19 cellular contexts compared by ENCODE assay signal in genomic region chr12:82299617-82300016, GRCh38. TPM values are rescaled to one million over a fixed set of nuclear protein-coding genes. Genes with fewer than 3 reads are reported as not detected.
DNase-seq lines count a peak whose midpoint lies in the region; ATAC-seq and TF ChIP-seq lines count a peak whose summit lies in the region.
"Had no signal": no experiment of that assay in that cellular context is flagged by ENCODE, and none has a peak within 500 bp of the region (broad histone marks: within the 10 kb centered on the region; RNA-seq: fewer than 3 reads in every experiment).

No MANE protein-coding gene starts in this region.

- DNase-seq in NCI-H1417 (lab: John Stamatoyannopoulos, UW) = peak in 2 of 3 experiments; percentile 9 to 38
- DNase-seq in NCI-H1417 treated with DMSO at 0.1 percent for 48 hours (lab: John Stamatoyannopoulos, UW) = no peak
- peak; percentile 93 for DNase-seq in brain microvascular endothelial cell
- peak; percentile 3 for DNase-seq in iPS DF 4.7 (ENCODE audit: extremely low read depth, low spot score)
- no peak for DNase-seq in smooth muscle cell (lab: John Stamatoyannopoulos, UW; ENCODE audit: unreplicated experiment)
- DNase-seq in CD8-positive, alpha-beta T cell = no peak
- no peak for DNase-seq in T-helper 9 cell
- DNase-seq in AG08396 (ENCODE audit: low spot score) = no peak
- DNase-seq: activated B cell treated with CpG ODN at 0.5 μM for 24 hours; CD8-positive, alpha-beta memory T cell; effector memory CD8-positive, alpha-beta T cell; GF-D8; left colon; NCI-H187; NCI-H526 treated with DMSO at 0.1 percent for 48 hours; SW 1271 had no signal

- intact Hi-C loops in CD8-positive, alpha-beta T cell (cut with DNase I, micrococcal nuclease) = no loop called here

- H3K9ac ChIP-seq in smooth muscle cell (ENCODE audit: low read depth) = peak overlapping the region; percentile 46

- peak overlapping the region; percentile 2 for H3K27ac ChIP-seq in brain microvascular endothelial cell
- H3K27ac ChIP-seq in smooth muscle cell (ENCODE audit: low read depth) = peak overlapping the region; percentile 75
- H3K27ac ChIP-seq in CD8-positive, alpha-beta T cell (ENCODE audit: low read depth, low read length) = no peak overlapping the region
- H3K27ac ChIP-seq: A549, prostate gland had no signal

- no peaks in the 10 kb centered on the region for H3K4me1 Mint-ChIP-seq in CD8-positive, alpha-beta T cell (ENCODE audit: low read depth)
- H3K4me1 Mint-ChIP-seq: activated B cell treated with CpG ODN at 0.5 μM for 24 hours; CD8-positive, alpha-beta memory T cell had no signal

- 6% methylated on average over 2 of the region's 2 CpGs for WGBS in smooth muscle cell (ENCODE audit: low lambda C conversion rate)

- H3K27ac Mint-ChIP-seq in CD8-positive, alpha-beta T cell = no peak overlapping the region
- H3K27ac Mint-ChIP-seq: activated B cell treated with CpG ODN at 0.5 μM for 24 hours; CD8-positive, alpha-beta memory T cell; effector memory CD8-positive, alpha-beta T cell had no signal

- ATAC-seq in CD8-positive, alpha-beta T cell = no peak
- ATAC-seq: A549; effector memory CD8-positive, alpha-beta T cell; left colon had no signal

- CTCF ChIA-PET in CD8-positive, alpha-beta T cell (lab: Charles Lee) = no interaction called here

- H3F3A ChIP-seq in smooth muscle cell (ENCODE audit: low read depth) = no peaks in the 10 kb centered on the region

- no peaks in the 10 kb centered on the region for H3K9me3 Mint-ChIP-seq in CD8-positive, alpha-beta T cell
- H3K9me3 Mint-ChIP-seq: activated B cell treated with CpG ODN at 0.5 μM for 24 hours; brain; CD8-positive, alpha-beta memory T cell; effector memory CD8-positive, alpha-beta T cell had no signal

- no peak overlapping the region for H3K4me3 Mint-ChIP-seq in CD8-positive, alpha-beta T cell
- H3K4me3 Mint-ChIP-seq: activated B cell treated with CpG ODN at 0.5 μM for 24 hours; brain; CD8-positive, alpha-beta memory T cell; effector memory CD8-positive, alpha-beta T cell had no signal

- H3K36me3 Mint-ChIP-seq in CD8-positive, alpha-beta T cell = no peaks in the 10 kb centered on the region
- H3K36me3 Mint-ChIP-seq: brain; CD8-positive, alpha-beta memory T cell had no signal

- no peaks in the 10 kb centered on the region for H3K4me1 ChIP-seq in smooth muscle cell (ENCODE audit: low read depth)
- H3K4me1 ChIP-seq in CD8-positive, alpha-beta T cell (ENCODE audit: insufficient read depth, low read length) = no peaks in the 10 kb centered on the region
- H3K4me1 ChIP-seq: A549, prostate gland had no signal

- H2AFZ ChIP-seq in smooth muscle cell (ENCODE audit: low read depth) = no peak overlapping the region

- H3K27me3 Mint-ChIP-seq in CD8-positive, alpha-beta T cell (ENCODE audit: low read depth) = peaks cover 6% of the 10 kb centered on the region
- H3K27me3 Mint-ChIP-seq: activated B cell treated with CpG ODN at 0.5 μM for 24 hours; effector memory CD8-positive, alpha-beta T cell had no signal

- POLR2A ChIA-PET in CD8-positive, alpha-beta T cell (lab: Charles Lee) = no interaction called here

- peak overlapping the region; percentile 11 for H3K4me2 ChIP-seq in smooth muscle cell
- H3K4me2 ChIP-seq: A549 had no signal

- no peaks in the 10 kb centered on the region for H3K36me3 ChIP-seq in brain microvascular endothelial cell (replicated peaks)
- H3K36me3 ChIP-seq in smooth muscle cell (ENCODE audit: low read depth) = no peaks in the 10 kb centered on the region
- no peaks in the 10 kb centered on the region for H3K36me3 ChIP-seq in CD8-positive, alpha-beta T cell (ENCODE audit: insufficient read depth, low read length)
- H3K36me3 ChIP-seq: prostate gland had no signal

- in situ Hi-C loops in brain microvascular endothelial cell (cut with HindIII; ENCODE audit: low pct_ligation_motif_present, low sequenced_read_pairs) = no loop called here

- H3K4me3 ChIP-seq in brain microvascular endothelial cell (ENCODE audit: low read depth, low read length) (no peak overlapping the region), smooth muscle cell (no peak overlapping the region)
- no peak overlapping the region for H3K4me3 ChIP-seq in CD8-positive, alpha-beta T cell (ENCODE audit: low read depth, low read length)
- H3K4me3 ChIP-seq: A549, prostate gland had no signal

- no peaks in the 10 kb centered on the region for H3K79me2 ChIP-seq in smooth muscle cell (ENCODE audit: low read depth)

- H4K20me1 ChIP-seq in smooth muscle cell (ENCODE audit: low read depth) = no peaks in the 10 kb centered on the region

- TF ChIP-seq CTCF in brain microvascular endothelial cell (IDR thresholded peaks at IDR 0.05; ENCODE audit: low read depth, low read length, missing control alignments) = no peak
- TF ChIP-seq CTCF in smooth muscle cell (IDR thresholded peaks at IDR 0.05; ENCODE audit: borderline replicate concordance, insufficient read depth, poor library complexity, severe bottlenecking) = no peak
- TF ChIP-seq CTCF in CD8-positive, alpha-beta T cell (IDR thresholded peaks at IDR 0.05) = no peak

- H3K9me3 ChIP-seq in smooth muscle cell (replicated peaks; ENCODE audit: low read depth) = no peaks in the 10 kb centered on the region
- no peaks in the 10 kb centered on the region for H3K9me3 ChIP-seq in CD8-positive, alpha-beta T cell (ENCODE audit: low read length)
- H3K9me3 ChIP-seq: A549, prostate gland had no signal

- H3K27me3 ChIP-seq in brain microvascular endothelial cell (replicated peaks) (no peaks in the 10 kb centered on the region), smooth muscle cell (ENCODE audit: low read depth) (no peaks in the 10 kb centered on the region)
- no peaks in the 10 kb centered on the region for H3K27me3 ChIP-seq in CD8-positive, alpha-beta T cell (ENCODE audit: insufficient read depth, low read length)

RNA-seq across cellular contexts. Expression of gene CCDC59, which starts 58.6 kb away (rescaled TPM):
- 77.8 and 88.5 TPM in 2 replicates for total RNA-seq in smooth muscle cell
- polyA plus RNA-seq in smooth muscle cell = 44.2 and 50.6 TPM in 2 replicates
- 100 to 1,000 TPM; 173 to 174 TPM for total RNA-seq in CD8-positive, alpha-beta T cell

RNA-seq across cellular contexts. Expression of gene METTL25, which starts 58.7 kb away (rescaled TPM):
- 7.6 and 14.7 TPM in 2 replicates for total RNA-seq in smooth muscle cell
- 5.3 and 6.2 TPM in 2 replicates for polyA plus RNA-seq in smooth muscle cell
- total RNA-seq in CD8-positive, alpha-beta T cell = 10 to 100 TPM; 12.1 to 14.5 TPM

Comparison
In these comparisons a context has a peak if more than half of its experiments do, and no peak if none do; other contexts are left out.
1. DNase-seq: peak in NCI-H1417 (2 of 3), brain microvascular endothelial cell (single experiment) and iPS DF 4.7 (single experiment); none in NCI-H1417 treated with DMSO at 0.1 percent for 48 hours (single experiment), smooth muscle cell (single experiment), CD8-positive, alpha-beta T cell (0 of 7), T-helper 9 cell (single experiment) and AG08396 (single experiment).